ENCODE assay signal across 11 cellular contexts in the genomic region with DNA sequence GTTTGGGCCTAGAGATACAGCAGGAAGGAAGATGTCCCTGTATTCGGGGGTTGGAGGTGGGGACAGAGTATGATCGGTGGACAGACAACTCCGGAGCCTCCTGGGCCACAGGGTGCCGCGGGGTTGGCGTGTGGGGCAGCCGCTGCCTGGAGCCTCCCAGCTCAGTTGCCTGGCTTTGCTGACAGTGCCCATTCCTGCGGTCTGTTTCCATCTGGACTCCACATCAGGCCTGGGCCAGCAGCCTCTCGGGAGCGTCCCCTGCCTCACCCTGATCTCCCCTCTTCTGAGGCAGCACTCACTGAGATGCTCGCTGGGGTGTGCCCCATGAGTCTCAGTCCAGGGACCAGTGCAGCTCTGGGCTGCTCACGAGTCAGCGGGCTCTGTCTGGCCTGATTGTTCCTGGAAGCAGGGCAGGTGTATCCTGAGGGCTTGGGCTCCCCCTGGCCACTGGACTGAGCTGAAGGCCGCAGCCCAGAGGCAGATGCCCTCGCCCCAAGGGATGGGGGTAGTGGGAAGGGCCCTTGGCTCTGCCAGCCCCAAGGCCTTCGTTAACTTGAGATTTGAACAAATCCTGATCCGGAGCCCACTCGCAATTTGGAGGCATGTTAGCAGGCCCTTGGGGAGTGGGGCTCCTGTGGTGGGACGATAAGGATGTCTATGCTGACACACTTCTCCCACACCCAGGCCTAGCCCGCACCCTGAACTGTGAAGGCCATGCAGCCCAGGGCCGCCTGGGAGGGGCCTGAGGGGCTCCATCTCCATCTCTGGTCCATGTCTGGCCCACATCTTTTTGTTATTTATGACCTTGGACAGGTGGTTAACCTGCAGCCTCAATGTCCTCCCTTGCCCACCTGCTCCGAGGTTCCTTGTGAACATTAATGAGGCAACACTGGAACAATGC. TPM values are rescaled to one million over a fixed set of nuclear protein-coding genes. Genes with fewer than 3 reads are reported as not detected.
DNase-seq lines count a peak whose midpoint lies in the region; ATAC-seq and TF ChIP-seq lines count a peak whose summit lies in the region.
"Had no signal": no experiment of that assay in that cellular context is flagged by ENCODE, and none has a peak within 500 bp of the region (broad histone marks: within the 10 kb centered on the region; RNA-seq: fewer than 3 reads in every experiment).

No MANE protein-coding gene starts in this region.

- H3K4me3 Mint-ChIP-seq in MCF 10A (ENCODE audit: unreplicated experiment): no peak overlapping the region

- peaks cover 35% of the 10 kb centered on the region for H3K4me1 Mint-ChIP-seq in MCF 10A (ENCODE audit: insufficient read depth, unreplicated experiment)

- no peak overlapping the region for H2AFZ ChIP-seq in mesenchymal stem cell (ENCODE audit: low read depth, low read length)

- no peak overlapping the region for H2BK5ac ChIP-seq in mesenchymal stem cell (ENCODE audit: low read depth, low read length, poor library complexity, severe bottlenecking)

- H3K4me1 ChIP-seq in breast epithelium: peaks cover 0 to 34% of the 10 kb centered on the region in 2 donors
- peaks cover 42 to 50% (median 46%) of the 10 kb centered on the region in 4 donors for H3K4me1 ChIP-seq in esophagus muscularis mucosa
- peaks cover 55% of the 10 kb centered on the region for H3K4me1 ChIP-seq in mesenchymal stem cell (ENCODE audit: control insufficient read depth, insufficient read depth, low read depth, low read length)
- peaks cover 20% of the 10 kb centered on the region for H3K4me1 ChIP-seq in upper lobe of right lung
- H3K4me1 ChIP-seq: sigmoid colon had no signal

- POLR2A ChIA-PET in MCF 10A (lab: Yijun Ruan, JAX): interaction anchor here (0.8 to 1.6 kb wide), 2 partner anchors 19 to 30 kb away, joined by 3 read pairs; no protein-coding TSS in a partner anchor

- H3K4me3 ChIP-seq in breast epithelium (no peak overlapping the region), esophagus muscularis mucosa (no peak overlapping the region), mesenchymal stem cell (ENCODE audit: insufficient read depth in 1 of 2, low read depth in 1 of 2, low read length in 2 of 2) (no peak overlapping the region), upper lobe of right lung (no peak overlapping the region)
- H3K4me3 ChIP-seq: sigmoid colon had no signal

- H3K18ac ChIP-seq in mesenchymal stem cell (ENCODE audit: low read depth in 1 of 2, low read length in 2 of 2): no peak overlapping the region

- H3K36me3 Mint-ChIP-seq in MCF 10A (ENCODE audit: insufficient read depth, unreplicated experiment): no peaks in the 10 kb centered on the region

- H3K27me3 Mint-ChIP-seq in MCF 10A (ENCODE audit: insufficient read depth, unreplicated experiment): no peaks in the 10 kb centered on the region

- no peaks in the 10 kb centered on the region for H3K27me3 ChIP-seq in breast epithelium
- H3K27me3 ChIP-seq in esophagus muscularis mucosa: no peaks in the 10 kb centered on the region
- H3K27me3 ChIP-seq in mesenchymal stem cell (ENCODE audit: control insufficient read depth in 1 of 2, insufficient read depth in 1 of 2, low read length in 2 of 2): no peaks in the 10 kb centered on the region
- no peaks in the 10 kb centered on the region for H3K27me3 ChIP-seq in upper lobe of right lung
- H3K27me3 ChIP-seq: sigmoid colon had no signal

- no peaks in the 10 kb centered on the region for H3K9me3 Mint-ChIP-seq in MCF 10A (ENCODE audit: unreplicated experiment)

- H2BK12ac ChIP-seq in mesenchymal stem cell (ENCODE audit: low read length in 2 of 2): peak overlapping the region in 1 of 2 experiments; percentile 67

- no peak overlapping the region for H3K9ac ChIP-seq in mesenchymal stem cell (ENCODE audit: low read length)

- peak; percentile 2 for ATAC-seq in upper lobe of right lung
- ATAC-seq in HG02981 (IDR thresholded peaks at IDR 0.05; ENCODE audit: unreplicated experiment): no peak

- peaks cover 48% of the 10 kb centered on the region for H3K79me1 ChIP-seq in mesenchymal stem cell (replicated peaks; ENCODE audit: low read length, poor library complexity, severe bottlenecking)

- no peak overlapping the region for H3K27ac Mint-ChIP-seq in MCF 10A (ENCODE audit: low read depth, unreplicated experiment)

- intact Hi-C loops in breast epithelium (cut with DNase I; ENCODE audit: low total_unique reads) (no loop called here), MCF 10A (cut with micrococcal nuclease) (no loop called here), esophagus muscularis mucosa (cut with DNase I) (no loop called here), upper lobe of right lung (cut with DNase I) (no loop called here)

- TF ChIP-seq POLR2A in breast epithelium (IDR thresholded peaks at IDR 0.05) (no peak), esophagus muscularis mucosa (IDR thresholded peaks at IDR 0.05; ENCODE audit: low read depth) (no peak)

- peak overlapping the region in 1 of 2 experiments; percentile 21 for H3K14ac ChIP-seq in mesenchymal stem cell (ENCODE audit: low read length in 2 of 2)

- WGBS in esophagus muscularis mucosa: 83% methylated on average over 21 of the region's 22 CpGs
- 89% methylated on average over 22 of the region's 22 CpGs for WGBS in mesenchymal stem cell

- H3K27ac ChIP-seq in breast epithelium: peak overlapping the region; percentile 94 to 96
- H3K27ac ChIP-seq in esophagus muscularis mucosa (replicated peaks in 1 of 4): peak overlapping the region; percentile 53 to 74 (median 67)
- peak overlapping the region; percentile 73 for H3K27ac ChIP-seq in mesenchymal stem cell (ENCODE audit: low read length, poor library complexity, severe bottlenecking)
- peak overlapping the region; percentile 42 for H3K27ac ChIP-seq in upper lobe of right lung

- H3K23ac ChIP-seq in mesenchymal stem cell (ENCODE audit: low read length in 2 of 2): no peak overlapping the region

- no peak overlapping the region for H2AK5ac ChIP-seq in mesenchymal stem cell (ENCODE audit: low read length, severe bottlenecking)

- CTCF ChIA-PET in MCF 10A (lab: Yijun Ruan, JAX): interaction anchor here (0.5 to 1.6 kb wide), 6 partner anchors 18 to 415 kb away, joined by 3 to 5 read pairs (median 3); no protein-coding TSS in a partner anchor

- H3K4me2 ChIP-seq in mesenchymal stem cell (ENCODE audit: low read length, poor library complexity, severe bottlenecking): no peak overlapping the region

- H3K9me3 ChIP-seq in breast epithelium: no peaks in the 10 kb centered on the region
- no peaks in the 10 kb centered on the region for H3K9me3 ChIP-seq in esophagus muscularis mucosa
- H3K9me3 ChIP-seq in mesenchymal stem cell (ENCODE audit: control insufficient read depth, low read length): no peaks in the 10 kb centered on the region
- no peaks in the 10 kb centered on the region for H3K9me3 ChIP-seq in upper lobe of right lung
- H3K9me3 ChIP-seq: sigmoid colon had no signal

- H3K36me3 ChIP-seq in breast epithelium (no peaks in the 10 kb centered on the region), esophagus muscularis mucosa (peaks cover 0 to 3% (median 0%) of the 10 kb centered on the region in 4 donors), mesenchymal stem cell (ENCODE audit: control insufficient read depth in 1 of 2, insufficient read depth in 2 of 2, low read depth in 1 of 2, low read length in 2 of 2) (peaks cover 0 to 46% of the 10 kb centered on the region in 2 experiments), upper lobe of right lung (no peaks in the 10 kb centered on the region)
- H3K36me3 ChIP-seq: sigmoid colon had no signal

- H2BK120ac ChIP-seq in mesenchymal stem cell (ENCODE audit: low read depth, low read length): no peak overlapping the region

- H2BK15ac ChIP-seq in mesenchymal stem cell (ENCODE audit: low read depth, poor library complexity, severe bottlenecking): no peak overlapping the region

- peak overlapping the region; percentile 9 for H4K91ac ChIP-seq in mesenchymal stem cell (ENCODE audit: low read length)

- no peak overlapping the region for H3K4ac ChIP-seq in mesenchymal stem cell (ENCODE audit: low read depth in 1 of 2, low read length in 2 of 2)

- BruUV-seq in MCF 10A (replicated peaks; lab: Mats Ljungman, UMichigan): no TSS peak

- H4K8ac ChIP-seq in mesenchymal stem cell (ENCODE audit: low read length): no peak overlapping the region

- DNase-seq in breast epithelium (ENCODE audit: low spot score in 2 of 2) (no peak), MCF 10A (ENCODE audit: unreplicated experiment) (no peak), esophagus muscularis mucosa (ENCODE audit: extremely low spot score) (no peak), mesenchymal stem cell (no peak), upper lobe of right lung (no peak), iPS-NIHi11 (ENCODE audit: low spot score) (no peak), GM20000 (ENCODE audit: low spot score) (no peak)
- DNase-seq: effector memory CD4-positive, alpha-beta T cell; Karpas-422; sigmoid colon had no signal

- TF ChIP-seq EP300 in esophagus muscularis mucosa (IDR thresholded peaks at IDR 0.05): no peak

- TF ChIP-seq CTCF in breast epithelium (IDR thresholded peaks at IDR 0.05): no peak
- no peak for TF ChIP-seq CTCF in MCF 10A (IDR thresholded peaks at IDR 0.05; ENCODE audit: unreplicated experiment)
- no peak for TF ChIP-seq CTCF in esophagus muscularis mucosa (IDR thresholded peaks at IDR 0.05)
- TF ChIP-seq CTCF in upper lobe of right lung (IDR thresholded peaks at IDR 0.05): no peak
- no peak for TF ChIP-seq CTCF in GM20000 (IDR thresholded peaks at IDR 0.05; ENCODE audit: extremely low read depth, missing control alignments)

RNA-seq across cellular contexts. Expression of gene HIP1R, which starts 7.5 kb away (rescaled TPM):
- total RNA-seq in breast epithelium (10 to 100 TPM; 17.8 to 83.3 (median 49.5) TPM), MCF 10A (2022) (41.6 and 44.6 TPM in 2 replicates), esophagus muscularis mucosa (10 to 100 TPM; 13.3 to 38.3 (median 23.7) TPM), upper lobe of right lung (33.0 TPM)
- 4.6 TPM for polyA plus RNA-seq in mesenchymal stem cell (2013, experiment 1 of 2)
- polyA plus RNA-seq in mesenchymal stem cell (2013, experiment 2 of 2): 5.0 TPM

RNA-seq across cellular contexts. Expression of gene VPS37B, which starts 53.2 kb away (rescaled TPM):
- total RNA-seq in breast epithelium (10 to 100 TPM; 15.4 to 37.8 (median 34.4) TPM), MCF 10A (2022) (33.8 and 37.6 TPM in 2 replicates), esophagus muscularis mucosa (10 to 100 TPM; 21.2 to 52.4 (median 38.1) TPM), upper lobe of right lung (36.3 TPM)
- 23.0 TPM for polyA plus RNA-seq in mesenchymal stem cell (2013, experiment 1 of 2)
- polyA plus RNA-seq in mesenchymal stem cell (2013, experiment 2 of 2): 23.9 TPM

Comparison
In these comparisons a context has a peak if more than half of its experiments do, and no peak if none do; other contexts are left out.
1. H3K27ac ChIP-seq: peak in every context shown above with its lines; median percentile 95 in breast epithelium; 73 in mesenchymal stem cell; 67 in esophagus muscularis mucosa; 42 in upper lobe of right lung.